In genomic region chr11:64318694-64319420, GRCh38 we compare ENCODE assay signal across 7 cellular contexts. TPM values are rescaled to one million over a fixed set of nuclear protein-coding genes. Genes with fewer than 3 reads are reported as not detected.
A peak's percentile ranks its signal among the peaks of the same experiment; 100 is the strongest.
DNase-seq lines count a peak whose midpoint lies in the region; ATAC-seq, FAIRE-seq and TF ChIP-seq lines count a peak whose summit lies in the region.

No MANE protein-coding gene starts in this region.

- H3K9me3 ChIP-seq in HEK293 (ENCODE audit: control insufficient read depth, insufficient read depth, low read depth, low read length) (no peaks in the 10 kb centered on the region), right cardiac atrium (ENCODE audit: control insufficient read depth, low read length) (no peaks in the 10 kb centered on the region), small intestine (ENCODE audit: control insufficient read depth, low read depth) (no peaks in the 10 kb centered on the region)

- 8% methylated on average over 18 of the region's 18 CpGs for WGBS in right cardiac atrium
- 2 to 7% (median 7%) methylated on average over 18 of the region's 18 CpGs for WGBS in small intestine, 3 donors

- no peaks in the 10 kb centered on the region for H3K9me3 Mint-ChIP-seq in WTC11

- intact Hi-C loops in right cardiac atrium (cut with DNase I) = no loop called here

- ATAC-seq in WTC11 (no peak), right cardiac atrium (no peak), HG03354 (IDR thresholded peaks at IDR 0.05; ENCODE audit: poor library complexity, severe bottlenecking, unreplicated experiment) (no peak), HG02852 (IDR thresholded peaks at IDR 0.05; ENCODE audit: unreplicated experiment) (no peak)

- CTCF ChIA-PET in HEK293 (lab: Yijun Ruan, JAX) = interaction anchor here (0.8 to 5.0 kb wide), 8 partner anchors 14 to 130 kb away, joined by 3 to 85 read pairs (median 9); partner anchors contain the start of gene CCDC88B
- CTCF ChIA-PET in WTC11 (lab: Charles Lee) = interaction anchor here (1.2 to 3.8 kb wide), 11 partner anchors 13 to 311 kb away, joined by 3 to 173 read pairs (median 18); partner anchors contain the start of genes CATSPERZ, CCDC88B and ESRRA

- H3K27me3 Mint-ChIP-seq in WTC11 (ENCODE audit: low read depth) = no peaks in the 10 kb centered on the region

- DNase-seq in WTC11 (ENCODE audit: low spot score) (no peak), right cardiac atrium (peak in 1 of 3 donors; percentile 68), small intestine (peak; percentile 46)
- DNase-seq in stimulated activated CD8-positive, alpha-beta memory T cell treated with anti-CD3 and anti-CD28 coated beads, Interleukin-4, amount 100 ng/mL, for 48 hours = no peak

- H3K36me3 ChIP-seq in HEK293 (ENCODE audit: control insufficient read depth in 2 of 2, insufficient read depth in 1 of 2, low read length in 2 of 2) = peaks cover 0 to 64% of the 10 kb centered on the region in 2 experiments; a peak in 1 of 3 replicates
- peaks cover 0 to 10% of the 10 kb centered on the region in 2 donors for H3K36me3 ChIP-seq in small intestine (ENCODE audit: control insufficient read depth in 2 of 2, insufficient read depth in 2 of 2, low read length in 2 of 2)

- no peak for TF ChIP-seq CTCF in HEK293 (tag by site-specific recombination; IDR thresholded peaks at IDR 0.05)
- no peak for TF ChIP-seq CTCF in WTC11 (IDR thresholded peaks at IDR 0.05)

- H3K27ac Mint-ChIP-seq in WTC11 = peak overlapping the region; percentile 99

- peaks cover 17% of the 10 kb centered on the region for H3K4me1 Mint-ChIP-seq in WTC11

- POLR2A ChIA-PET in HEK293 (lab: Yijun Ruan, JAX) (interaction anchor here (0.5 to 4.0 kb wide), 7 partner anchors 13 to 133 kb away, joined by 3 to 43 read pairs (median 19); partner anchors contain the start of genes ESRRA, RPS6KA4 and STIP1), WTC11 (lab: Charles Lee) (interaction anchor here (1.3 to 3.0 kb wide), 4 partner anchors 14 to 68 kb away, joined by 3 to 25 read pairs (median 10); partner anchors contain the start of gene ESRRA)

- H3K4me1 ChIP-seq in HEK293 (ENCODE audit: control insufficient read depth, insufficient read depth, low read length) (no peaks in the 10 kb centered on the region), right cardiac atrium (ENCODE audit: control insufficient read depth, insufficient read depth, low read length) (no peaks in the 10 kb centered on the region), small intestine (ENCODE audit: control insufficient read depth in 2 of 2, insufficient read depth in 1 of 2, low read depth in 1 of 2, low read length in 1 of 2) (peaks cover 0 to 3% of the 10 kb centered on the region in 2 donors)

- H3K4me3 Mint-ChIP-seq in WTC11 = peak overlapping the region; percentile 90

- H3K36me3 Mint-ChIP-seq in WTC11 = peaks cover 27% of the 10 kb centered on the region

- H3K4me3 ChIP-seq in HEK293 (ENCODE audit: low read depth, low read length) = peak overlapping the region; percentile 90
- H3K4me3 ChIP-seq in right cardiac atrium (ENCODE audit: low read length) = peak overlapping the region; percentile 82
- H3K4me3 ChIP-seq in small intestine (ENCODE audit: low read depth in 1 of 2, low read length in 2 of 2) = peak overlapping the region; percentile 55 to 87

- H3K27me3 ChIP-seq in right cardiac atrium (ENCODE audit: control insufficient read depth, insufficient read depth) (no peaks in the 10 kb centered on the region), small intestine (ENCODE audit: control insufficient read depth in 2 of 2, insufficient read depth in 2 of 2, low read length in 2 of 2) (no peaks in the 10 kb centered on the region)

- H3K27ac ChIP-seq in HEK293 (ENCODE audit: extremely low read depth, low read depth, low read length) (peak overlapping the region; percentile 44), right cardiac atrium (ENCODE audit: low read length) (peak overlapping the region; percentile 28), small intestine (ENCODE audit: low read depth in 1 of 2, low read length in 1 of 2) (peak overlapping the region; percentile 98)

- no peak for FAIRE-seq in small intestine (lab: Jason Lieb, UNC)

TF ChIP-seq in HEK293, 187 proteins besides CTCF, POLR2A, EP300 and RAD21:
- TF ChIP-seq ZBTB44 (tag by site-specific recombination; IDR thresholded peaks at IDR 0.05) = no peak
- 0 out of 2 replicates have a peak, but pooled peaks have one; percentile 8 for TF ChIP-seq OSR2 (tag by site-specific recombination; IDR thresholded peaks at IDR 0.05)
- TF ChIP-seq ZNF670 (tag by site-specific recombination; IDR thresholded peaks at IDR 0.05; ENCODE audit: low read depth) = no peak

TF ChIP-seq in WTC11, 78 proteins besides CTCF, POLR2A, EP300 and RAD21 (continues in another document):
- TF ChIP-seq, protein P1, sequence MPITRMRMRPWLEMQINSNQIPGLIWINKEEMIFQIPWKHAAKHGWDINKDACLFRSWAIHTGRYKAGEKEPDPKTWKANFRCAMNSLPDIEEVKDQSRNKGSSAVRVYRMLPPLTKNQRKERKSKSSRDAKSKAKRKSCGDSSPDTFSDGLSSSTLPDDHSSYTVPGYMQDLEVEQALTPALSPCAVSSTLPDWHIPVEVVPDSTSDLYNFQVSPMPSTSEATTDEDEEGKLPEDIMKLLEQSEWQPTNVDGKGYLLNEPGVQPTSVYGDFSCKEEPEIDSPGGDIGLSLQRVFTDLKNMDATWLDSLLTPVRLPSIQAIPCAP (CRISPR knock-in tag; IDR thresholded peaks at IDR 0.05) = no peak
- TF ChIP-seq ZNF219 (CRISPR knock-in tag; IDR thresholded peaks at IDR 0.05; ENCODE audit: borderline replicate concordance) = no peak
- TF ChIP-seq TEAD1 (CRISPR knock-in tag; IDR thresholded peaks at IDR 0.05) = no peak
- TF ChIP-seq ZSCAN18 (CRISPR knock-in tag; IDR thresholded peaks at IDR 0.05) = no peak
- TF ChIP-seq EMX1 (CRISPR knock-in tag; IDR thresholded peaks at IDR 0.05) = no peak
- no peak for TF ChIP-seq ZNF121 (CRISPR knock-in tag; IDR thresholded peaks at IDR 0.05)
- no peak for TF ChIP-seq RORB (CRISPR knock-in tag; IDR thresholded peaks at IDR 0.05)
- TF ChIP-seq GABPB1 (CRISPR knock-in tag; IDR thresholded peaks at IDR 0.05) = no peak
- TF ChIP-seq, protein P2, sequence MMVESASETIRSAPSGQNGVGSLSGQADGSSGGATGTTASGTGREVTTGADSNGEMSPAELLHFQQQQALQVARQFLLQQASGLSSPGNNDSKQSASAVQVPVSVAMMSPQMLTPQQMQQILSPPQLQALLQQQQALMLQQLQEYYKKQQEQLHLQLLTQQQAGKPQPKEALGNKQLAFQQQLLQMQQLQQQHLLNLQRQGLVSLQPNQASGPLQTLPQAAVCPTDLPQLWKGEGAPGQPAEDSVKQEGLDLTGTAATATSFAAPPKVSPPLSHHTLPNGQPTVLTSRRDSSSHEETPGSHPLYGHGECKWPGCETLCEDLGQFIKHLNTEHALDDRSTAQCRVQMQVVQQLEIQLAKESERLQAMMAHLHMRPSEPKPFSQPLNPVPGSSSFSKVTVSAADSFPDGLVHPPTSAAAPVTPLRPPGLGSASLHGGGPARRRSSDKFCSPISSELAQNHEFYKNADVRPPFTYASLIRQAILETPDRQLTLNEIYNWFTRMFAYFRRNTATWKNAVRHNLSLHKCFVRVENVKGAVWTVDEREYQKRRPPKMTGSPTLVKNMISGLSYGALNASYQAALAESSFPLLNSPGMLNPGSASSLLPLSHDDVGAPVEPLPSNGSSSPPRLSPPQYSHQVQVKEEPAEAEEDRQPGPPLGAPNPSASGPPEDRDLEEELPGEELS (CRISPR knock-in tag; IDR thresholded peaks at IDR 0.05) = no peak
- TF ChIP-seq, protein P3, sequence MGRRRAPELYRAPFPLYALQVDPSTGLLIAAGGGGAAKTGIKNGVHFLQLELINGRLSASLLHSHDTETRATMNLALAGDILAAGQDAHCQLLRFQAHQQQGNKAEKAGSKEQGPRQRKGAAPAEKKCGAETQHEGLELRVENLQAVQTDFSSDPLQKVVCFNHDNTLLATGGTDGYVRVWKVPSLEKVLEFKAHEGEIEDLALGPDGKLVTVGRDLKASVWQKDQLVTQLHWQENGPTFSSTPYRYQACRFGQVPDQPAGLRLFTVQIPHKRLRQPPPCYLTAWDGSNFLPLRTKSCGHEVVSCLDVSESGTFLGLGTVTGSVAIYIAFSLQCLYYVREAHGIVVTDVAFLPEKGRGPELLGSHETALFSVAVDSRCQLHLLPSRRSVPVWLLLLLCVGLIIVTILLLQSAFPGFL (CRISPR knock-in tag; IDR thresholded peaks at IDR 0.05; ENCODE audit: borderline replicate concordance) = no peak
- no peak for TF ChIP-seq ZNF263 (CRISPR knock-in tag; IDR thresholded peaks at IDR 0.05; ENCODE audit: low read depth)
- no peak for TF ChIP-seq SMAD4 (CRISPR knock-in tag; IDR thresholded peaks at IDR 0.05)
- no peak for TF ChIP-seq JUN (CRISPR knock-in tag; IDR thresholded peaks at IDR 0.05)
- TF ChIP-seq TCF7 (CRISPR knock-in tag; IDR thresholded peaks at IDR 0.05; ENCODE audit: low read depth) = no peak

RNA-seq across cellular contexts. Expression of gene PRDX5, which starts 0.9 kb away (rescaled TPM):
- total RNA-seq in WTC11 (2021) (255 to 293 TPM (median 282 TPM) in 3 replicates), right cardiac atrium (100 to 1,000 TPM; 258 to 356 (median 315) TPM)
- polyA plus RNA-seq in right cardiac atrium (683 TPM), small intestine (100 to 1,000 TPM; 477 to 668 (median 619) TPM)

RNA-seq across cellular contexts. Expression of gene TRMT112, which starts 1.5 kb away (rescaled TPM):
- total RNA-seq in WTC11 (2021) = 285 to 321 TPM (median 314 TPM) in 3 replicates
- total RNA-seq in right cardiac atrium = 100 to 1,000 TPM in 3 of 4 donors, 10 to 100 TPM in 1; 91.7 to 103 (median 102) TPM
- 144 TPM for polyA plus RNA-seq in right cardiac atrium
- 100 to 1,000 TPM in 2 of 3 donors, 10 to 100 TPM in 1; 99.3 to 188 (median 171) TPM for polyA plus RNA-seq in small intestine

RNA-seq across cellular contexts. Expression of gene ESRRA, which starts 13.5 kb away (rescaled TPM):
- total RNA-seq in WTC11 (2021) = 56.3 to 81.9 TPM (median 59.1 TPM) in 3 replicates
- 100 to 1,000 TPM; 132 to 171 (median 141) TPM for total RNA-seq in right cardiac atrium
- 199 TPM for polyA plus RNA-seq in right cardiac atrium
- polyA plus RNA-seq in small intestine = 100 to 1,000 TPM; 192 to 417 (median 404) TPM

RNA-seq across cellular contexts. Expression of gene CATSPERZ, which starts 18.7 kb away (rescaled TPM):
- total RNA-seq in WTC11 (2021) (1.1 to 2.5 TPM (median 2.0 TPM) in 3 replicates), right cardiac atrium (not detected)
- polyA plus RNA-seq in right cardiac atrium (0.14 TPM), small intestine (under 1 TPM in 1 of 3 donors, not detected in 2; 0.58 TPM)

RNA-seq across cellular contexts. Expression of gene CCDC88B, which starts 21.1 kb away (rescaled TPM):
- total RNA-seq in WTC11 (2021) = 17.0 to 22.0 TPM (median 19.9 TPM) in 3 replicates
- 10 to 100 TPM in 3 of 4 donors, 1 to 10 TPM in 1; 5.9 to 14.4 (median 11.6) TPM for total RNA-seq in right cardiac atrium
- polyA plus RNA-seq in right cardiac atrium = 25.1 TPM
- polyA plus RNA-seq in small intestine = 100 to 1,000 TPM in 2 of 3 donors, 10 to 100 TPM in 1; 32.3 to 363 (median 147) TPM

Comparison
In these comparisons a context has a peak if more than half of its experiments do, and no peak if none do; other contexts are left out.
1. H3K27ac ChIP-seq: peak in every context shown above with its lines; median percentile 98 in small intestine; 44 in HEK293; 28 in right cardiac atrium.